Comparison of ENCODE assay signal across 26 cellular contexts in genomic region chr18:31819925-31820229, GRCh38. TPM values are rescaled to one million over a fixed set of nuclear protein-coding genes. Genes with fewer than 3 reads are reported as not detected.
DNase-seq lines count a peak whose midpoint lies in the region; ATAC-seq and TF ChIP-seq lines count a peak whose summit lies in the region.
"Had no signal": no experiment of that assay in that cellular context is flagged by ENCODE, and none has a peak within 500 bp of the region (broad histone marks: within the 10 kb centered on the region; RNA-seq: fewer than 3 reads in every experiment).

No MANE protein-coding gene starts in this region.

- H3K9me3 ChIP-seq in CD8-positive, alpha-beta T cell (ENCODE audit: low read length), result no peaks in the 10 kb centered on the region
- no peaks in the 10 kb centered on the region for H3K9me3 ChIP-seq in RWPE2 (ENCODE audit: severe bottlenecking)
- no peaks in the 10 kb centered on the region for H3K9me3 ChIP-seq in neural cell (ENCODE audit: low read length)
- H3K9me3 ChIP-seq: ascending aorta; BLaER1 treated with 17β-estradiol and CSF1 and Interleukin-3, amounts not matched to agents 10 nM and 100 nM; esophagus muscularis mucosa; psoas muscle had no signal

- H2AFZ ChIP-seq in neural cell (ENCODE audit: low read depth, low read length), result no peak overlapping the region

- H3K4me1 ChIP-seq in CD8-positive, alpha-beta T cell (ENCODE audit: insufficient read depth, low read length), result no peaks in the 10 kb centered on the region
- H3K4me1 ChIP-seq in RWPE2 (ENCODE audit: insufficient read depth, poor library complexity, severe bottlenecking), result no peaks in the 10 kb centered on the region
- H3K4me1 ChIP-seq: ascending aorta, esophagus muscularis mucosa, foreskin keratinocyte, psoas muscle had no signal

- CTCF ChIA-PET in CD8-positive, alpha-beta T cell (lab: Charles Lee), result interaction anchor here (0.6 to 1.3 kb wide), 4 partner anchors 86 to 264 kb away, joined by 3 to 6 read pairs (median 5); no protein-coding TSS in a partner anchor

- TF ChIP-seq EP300 in neural cell (conservative IDR thresholded peaks at IDR 0.05; ENCODE audit: poor library complexity, severe bottlenecking), result no peak

- H3K27ac ChIP-seq in CD8-positive, alpha-beta T cell (ENCODE audit: low read depth, low read length), result no peak overlapping the region
- no peak overlapping the region for H3K27ac ChIP-seq in RWPE2 (ENCODE audit: poor library complexity, severe bottlenecking)
- no peak overlapping the region for H3K27ac ChIP-seq in neural cell (ENCODE audit: low read length)
- H3K27ac ChIP-seq: ascending aorta; BLaER1 treated with 17β-estradiol and CSF1 and Interleukin-3, amounts not matched to agents 10 nM and 100 nM; esophagus muscularis mucosa; foreskin keratinocyte; psoas muscle; SK-N-MC had no signal

- no peaks in the 10 kb centered on the region for H3K36me3 Mint-ChIP-seq in CD8-positive, alpha-beta T cell
- no peaks in the 10 kb centered on the region for H3K36me3 Mint-ChIP-seq in HFFc6 (ENCODE audit: low read depth)
- H3K36me3 Mint-ChIP-seq: activated naive CD8-positive, alpha-beta T cell treated with anti-CD3 and anti-CD28 coated beads, Interleukin-2, amount 10 ng/mL, durations not matched to agents 7 days and 5 days had no signal

- H3K27me3 ChIP-seq in CD8-positive, alpha-beta T cell (ENCODE audit: insufficient read depth, low read length), result no peaks in the 10 kb centered on the region
- H3K27me3 ChIP-seq in RWPE2 (ENCODE audit: insufficient read depth, poor library complexity, severe bottlenecking) (no peaks in the 10 kb centered on the region), neural cell (ENCODE audit: insufficient read depth, low read depth, low read length) (no peaks in the 10 kb centered on the region)
- H3K27me3 ChIP-seq: ascending aorta; BLaER1 treated with 17β-estradiol and CSF1 and Interleukin-3, amounts not matched to agents 10 nM and 100 nM; esophagus muscularis mucosa had no signal

- H4K20me1 ChIP-seq in neural cell (ENCODE audit: insufficient read depth), result no peaks in the 10 kb centered on the region
- H4K20me1 ChIP-seq: BLaER1 treated with 17β-estradiol and CSF1 and Interleukin-3, amounts not matched to agents 10 nM and 100 nM had no signal

- no peak for DNase-seq in CD8-positive, alpha-beta T cell
- DNase-seq in HFFc6 (no peak), RWPE2 (ENCODE audit: low spot score) (no peak), T-helper 9 cell (no peak), pons (ENCODE audit: low spot score) (no peak), NOMO-1 treated with dmso at 0.1 percent for 144 hours (lab: John Stamatoyannopoulos, UW; ENCODE audit: unreplicated experiment) (no peak)
- DNase-seq: activated CD4-positive, alpha-beta T cell treated with anti-CD3 and anti-CD28 coated beads for 4 hours; activated gamma-delta T cell; activated naive CD8-positive, alpha-beta T cell treated with anti-CD3 and anti-CD28 coated beads, Interleukin-2, amount 10 ng/mL, durations not matched to agents 7 days and 5 days; activated T-cell treated with anti-CD3 and anti-CD28 coated beads, Interleukin-2, amount 50 U/mL, for 24 hours; caudate nucleus; NCI-H187; NCI-H524 treated with DMSO at 0.1 percent for 48 hours; psoas muscle; stimulated activated naive CD4-positive, alpha-beta T cell treated with Interleukin-2 at 50 U/mL for 16 hours; T-helper 17 cell had no signal

- H3K27me3 Mint-ChIP-seq in CD8-positive, alpha-beta T cell (ENCODE audit: low read depth), result no peaks in the 10 kb centered on the region
- H3K27me3 Mint-ChIP-seq in HFFc6 (ENCODE audit: insufficient read depth), result peaks cover 6% of the 10 kb centered on the region
- H3K27me3 Mint-ChIP-seq: activated naive CD8-positive, alpha-beta T cell treated with anti-CD3 and anti-CD28 coated beads, Interleukin-2, amount 10 ng/mL, durations not matched to agents 7 days and 5 days; activated T-cell treated with anti-CD3 and anti-CD28 coated beads, Interleukin-2, amount 50 U/mL, for 24 hours had no signal

- no peak overlapping the region for H3K4me3 ChIP-seq in CD8-positive, alpha-beta T cell (ENCODE audit: low read depth, low read length)
- H3K4me3 ChIP-seq in RWPE2 (ENCODE audit: severe bottlenecking), result no peak overlapping the region
- no peak overlapping the region for H3K4me3 ChIP-seq in neural cell (ENCODE audit: low read length)
- H3K4me3 ChIP-seq: ascending aorta; BLaER1 treated with 17β-estradiol and CSF1 and Interleukin-3, amounts not matched to agents 10 nM and 100 nM; esophagus muscularis mucosa; psoas muscle; SK-N-MC had no signal

- no peaks in the 10 kb centered on the region for H3K9me2 ChIP-seq in neural cell (ENCODE audit: insufficient read depth, low read length)

- no peaks in the 10 kb centered on the region for H3K9me3 Mint-ChIP-seq in CD8-positive, alpha-beta T cell
- no peaks in the 10 kb centered on the region for H3K9me3 Mint-ChIP-seq in HFFc6
- H3K9me3 Mint-ChIP-seq: activated naive CD8-positive, alpha-beta T cell treated with anti-CD3 and anti-CD28 coated beads, Interleukin-2, amount 10 ng/mL, durations not matched to agents 7 days and 5 days; activated T-cell treated with anti-CD3 and anti-CD28 coated beads, Interleukin-2, amount 50 U/mL, for 24 hours had no signal

- H3K36me3 ChIP-seq in CD8-positive, alpha-beta T cell (ENCODE audit: insufficient read depth, low read length), result no peaks in the 10 kb centered on the region
- H3K36me3 ChIP-seq in RWPE2 (ENCODE audit: low read depth) (no peaks in the 10 kb centered on the region), neural cell (ENCODE audit: insufficient read depth, low read length) (no peaks in the 10 kb centered on the region)
- H3K36me3 ChIP-seq: ascending aorta; BLaER1 treated with 17β-estradiol and CSF1 and Interleukin-3, amounts not matched to agents 10 nM and 100 nM; esophagus muscularis mucosa had no signal

- H3K4me2 ChIP-seq in neural cell (ENCODE audit: low read length), result no peak overlapping the region
- H3K4me2 ChIP-seq: BLaER1 treated with 17β-estradiol and CSF1 and Interleukin-3, amounts not matched to agents 10 nM and 100 nM had no signal

- no peak for ATAC-seq in CD8-positive, alpha-beta T cell
- ATAC-seq in RWPE2 (ENCODE audit: low read depth) (no peak), GM18868 (IDR thresholded peaks at IDR 0.05; ENCODE audit: unreplicated experiment) (no peak)

- peak; percentile 28 for TF ChIP-seq CTCF in CD8-positive, alpha-beta T cell (IDR thresholded peaks at IDR 0.05)
- TF ChIP-seq CTCF in HFFc6 (IDR thresholded peaks at IDR 0.05), result peak; percentile 59
- TF ChIP-seq CTCF in RWPE2 (IDR thresholded peaks at IDR 0.05; ENCODE audit: poor library complexity, severe bottlenecking), result peak; percentile 72
- TF ChIP-seq CTCF in neural cell (IDR thresholded peaks at IDR 0.05; ENCODE audit: poor library complexity, severe bottlenecking), result peak; percentile 32

- H3K27ac Mint-ChIP-seq in CD8-positive, alpha-beta T cell, result no peak overlapping the region
- H3K27ac Mint-ChIP-seq in HFFc6, result no peak overlapping the region
- H3K27ac Mint-ChIP-seq: activated naive CD8-positive, alpha-beta T cell treated with anti-CD3 and anti-CD28 coated beads, Interleukin-2, amount 10 ng/mL, durations not matched to agents 7 days and 5 days; activated T-cell treated with anti-CD3 and anti-CD28 coated beads, Interleukin-2, amount 50 U/mL, for 24 hours; T-helper 17 cell had no signal

- TF ChIP-seq RAD21 in neural cell (conservative IDR thresholded peaks at IDR 0.05), result no peak

- intact Hi-C loops in CD8-positive, alpha-beta T cell (cut with DNase I, micrococcal nuclease), result loop anchor here (1.0 to 5.0 kb wide), 2 partner anchors 137 to 263 kb away; no protein-coding TSS in a partner anchor

- H3K4me3 Mint-ChIP-seq in CD8-positive, alpha-beta T cell, result no peak overlapping the region
- no peak overlapping the region for H3K4me3 Mint-ChIP-seq in HFFc6
- H3K4me3 Mint-ChIP-seq: activated naive CD8-positive, alpha-beta T cell treated with anti-CD3 and anti-CD28 coated beads, Interleukin-2, amount 10 ng/mL, durations not matched to agents 7 days and 5 days; activated T-cell treated with anti-CD3 and anti-CD28 coated beads, Interleukin-2, amount 50 U/mL, for 24 hours; T-helper 17 cell had no signal

- no peaks in the 10 kb centered on the region for H3F3A ChIP-seq in neural cell (ENCODE audit: insufficient read depth, low read length, poor library complexity, severe bottlenecking)

- H3K9ac ChIP-seq in neural cell (ENCODE audit: low read length), result no peak overlapping the region
- H3K9ac ChIP-seq: BLaER1 treated with 17β-estradiol and CSF1 and Interleukin-3, amounts not matched to agents 10 nM and 100 nM had no signal

- POLR2A ChIA-PET in CD8-positive, alpha-beta T cell (lab: Charles Lee), result no interaction called here

- no peaks in the 10 kb centered on the region for H3K79me2 ChIP-seq in neural cell (replicated peaks; ENCODE audit: insufficient read depth, low read length)

- no peaks in the 10 kb centered on the region for H3K4me1 Mint-ChIP-seq in CD8-positive, alpha-beta T cell (ENCODE audit: low read depth)
- H3K4me1 Mint-ChIP-seq in HFFc6 (ENCODE audit: low read depth), result peaks cover 6% of the 10 kb centered on the region; the same call in 1 of the 2 replicates
- H3K4me1 Mint-ChIP-seq: activated naive CD8-positive, alpha-beta T cell treated with anti-CD3 and anti-CD28 coated beads, Interleukin-2, amount 10 ng/mL, durations not matched to agents 7 days and 5 days had no signal

TF ChIP-seq in neural cell, 6 proteins besides CTCF, POLR2A, EP300 and RAD21:
- no peak for TF ChIP-seq POLR2AphosphoS5 (IDR thresholded peaks at IDR 0.05)
- TF ChIP-seq SMC3 (conservative IDR thresholded peaks at IDR 0.05; ENCODE audit: poor library complexity), result peak; percentile 9
- no peak for TF ChIP-seq TAF1 (IDR thresholded peaks at IDR 0.05; ENCODE audit: low read depth)
TF ChIP-seq in neural cell: peak in this region for 1.

RNA-seq across cellular contexts. Expression of gene SLC25A52, which starts 59.2 kb away (rescaled TPM):
- not detected for total RNA-seq in CD8-positive, alpha-beta T cell
- not detected for total RNA-seq in HFFc6 (2021; fragmentation: NEBNext Ultra II Directional; extraction: Animal tissue kit (Norgen Biotek cat#: 25700))
- polyA plus RNA-seq in neural cell, result not detected in 2 replicates
- polyA minus RNA-seq in neural cell, result 0.69 TPM in 1 of 2 replicates, not detected in the other
- total RNA-seq: activated CD8-positive, alpha-beta memory T cell treated with anti-CD3 and anti-CD28 coated beads for 36 hours; ascending aorta; foreskin keratinocyte; lung microvascular endothelial cell; psoas muscle; T-helper 17 cell had no signal
- polyA plus RNA-seq: foreskin keratinocyte, urinary bladder had no signal
